Comparison of ENCODE assay signal across 13 cellular contexts in genomic region chr3:47850803-47851417, GRCh38. TPM values are rescaled to one million over a fixed set of nuclear protein-coding genes. Genes with fewer than 3 reads are reported as not detected.
DNase-seq lines count a peak whose midpoint lies in the region; ATAC-seq and TF ChIP-seq lines count a peak whose summit lies in the region.
"Had no signal": no experiment of that assay in that cellular context is flagged by ENCODE, and none has a peak within 500 bp of the region (broad histone marks: within the 10 kb centered on the region; RNA-seq: fewer than 3 reads in every experiment).

No MANE protein-coding gene starts in this region.

- H3K27ac Mint-ChIP-seq in stimulated activated memory B cell treated with anti-CD40 and anti-IgM and Interleukin-4, amounts not matched to agents 10 μg/mL and 1 μg/mL and 100 μg/mL, for 72 hours, result peak overlapping the region; percentile 15

- H3K36me3 ChIP-seq in cardiac muscle cell (peaks cover 68% of the 10 kb centered on the region), SK-N-MC (ENCODE audit: insufficient read depth, low read length) (peaks cover 32% of the 10 kb centered on the region; the same call in 1 of the 2 replicates), ectodermal cell (ENCODE audit: control insufficient read depth, insufficient read depth, low read length) (peaks cover 35% of the 10 kb centered on the region)

- no peaks in the 10 kb centered on the region for H3K4me1 Mint-ChIP-seq in stimulated activated memory B cell treated with anti-CD40 and anti-IgM and Interleukin-4, amounts not matched to agents 10 μg/mL and 1 μg/mL and 100 μg/mL, for 72 hours

- intact Hi-C loops in left cardiac atrium (cut with DNase I), result no loop called here

- peaks cover 68% of the 10 kb centered on the region for H3K36me3 Mint-ChIP-seq in stimulated activated memory B cell treated with anti-CD40 and anti-IgM and Interleukin-4, amounts not matched to agents 10 μg/mL and 1 μg/mL and 100 μg/mL, for 72 hours

- no peaks in the 10 kb centered on the region for H3K4me1 ChIP-seq in cardiac muscle cell (ENCODE audit: low read depth)
- H3K4me1 ChIP-seq in ectodermal cell (ENCODE audit: control insufficient read depth, insufficient read depth, low read length), result no peaks in the 10 kb centered on the region
- H3K4me1 ChIP-seq: ascending aorta, BE2C had no signal

- H3K4me3 Mint-ChIP-seq in stimulated activated memory B cell treated with anti-CD40 and anti-IgM and Interleukin-4, amounts not matched to agents 10 μg/mL and 1 μg/mL and 100 μg/mL, for 72 hours, result no peak overlapping the region

- H3K27ac ChIP-seq in cardiac muscle cell (peak overlapping the region; percentile 75), SK-N-MC (0 out of 2 replicates have a peak overlapping the region, but pooled peaks have one; percentile 25), ectodermal cell (ENCODE audit: insufficient read depth, low read depth, low read length, poor library complexity, severe bottlenecking) (peak overlapping the region; percentile 31)
- H3K27ac ChIP-seq: ascending aorta had no signal

- H3K27me3 Mint-ChIP-seq in stimulated activated memory B cell treated with anti-CD40 and anti-IgM and Interleukin-4, amounts not matched to agents 10 μg/mL and 1 μg/mL and 100 μg/mL, for 72 hours, result no peaks in the 10 kb centered on the region

- DNase-seq in cardiac muscle cell (ENCODE audit: low read depth in 1 of 2, low spot score in 1 of 2) (no peak), left cardiac atrium (no peak), SK-N-MC (ENCODE audit: low read depth, low spot score) (no peak), GM10266 (ENCODE audit: extremely low spot score) (no peak), NCI-H1436 treated with DMSO at 0.1 percent for 48 hours (lab: John Stamatoyannopoulos, UW) (no peak), NCI-H1048 (lab: John Stamatoyannopoulos, UW) (no peak)
- DNase-seq: BE2C; effector memory CD4-positive, alpha-beta T cell; GOT3; NCI-H2081 had no signal

- ATAC-seq in left cardiac atrium, result no peak
- ATAC-seq in stimulated activated memory B cell treated with anti-CD40 and anti-IgM and Interleukin-4, amounts not matched to agents 10 μg/mL and 1 μg/mL and 100 μg/mL, for 72 hours, result no peak

- H3K9me3 ChIP-seq in cardiac muscle cell (ENCODE audit: low read depth) (no peaks in the 10 kb centered on the region), SK-N-MC (ENCODE audit: low read depth, low read length) (no peaks in the 10 kb centered on the region), ectodermal cell (ENCODE audit: control insufficient read depth, low read length) (no peaks in the 10 kb centered on the region)
- H3K9me3 ChIP-seq: ascending aorta, BE2C had no signal

- H3K27me3 ChIP-seq in cardiac muscle cell (no peaks in the 10 kb centered on the region), ectodermal cell (ENCODE audit: control insufficient read depth, insufficient read depth, low read length, poor library complexity, severe bottlenecking) (no peaks in the 10 kb centered on the region)
- H3K27me3 ChIP-seq: ascending aorta, BE2C had no signal

- no peak overlapping the region for H3K9ac ChIP-seq in SK-N-MC (ENCODE audit: insufficient read length)

- no peaks in the 10 kb centered on the region for H3K9me3 Mint-ChIP-seq in stimulated activated memory B cell treated with anti-CD40 and anti-IgM and Interleukin-4, amounts not matched to agents 10 μg/mL and 1 μg/mL and 100 μg/mL, for 72 hours

- H3K4me3 ChIP-seq in cardiac muscle cell, result no peak overlapping the region
- no peak overlapping the region for H3K4me3 ChIP-seq in SK-N-MC
- no peak overlapping the region for H3K4me3 ChIP-seq in ectodermal cell (ENCODE audit: insufficient read depth, low read depth, low read length)
- H3K4me3 ChIP-seq: ascending aorta had no signal

- TF ChIP-seq CTCF in cardiac muscle cell (IDR thresholded peaks at IDR 0.05; ENCODE audit: low read depth, low read length) (no peak), GM10266 (IDR thresholded peaks at IDR 0.05; ENCODE audit: control insufficient read depth, insufficient read depth, low read depth, missing control alignments) (no peak)

- WGBS in ectodermal cell, 2 experiments, result 93 to 95% methylated on average over 8 of the region's 8 CpGs

RNA-seq across cellular contexts. Expression of gene DHX30, which starts 48.0 kb away (rescaled TPM):
- total RNA-seq in cardiac muscle cell, result 118 and 120 TPM in 2 replicates
- polyA plus RNA-seq in cardiac muscle cell, result 86.4 and 94.4 TPM in 2 replicates
- total RNA-seq in left cardiac atrium, result 10 to 100 TPM; 39.7 to 50.5 TPM
- 108 TPM for polyA plus RNA-seq in ectodermal cell (2013, experiment 1 of 4)
- 110 TPM for polyA plus RNA-seq in ectodermal cell (2013, experiment 2 of 4)
- 85.6 TPM for polyA plus RNA-seq in ectodermal cell (2013, experiment 3 of 4)
- 93.3 TPM for polyA plus RNA-seq in ectodermal cell (2013, experiment 4 of 4)

Comparison
In these comparisons a context has a peak if more than half of its experiments do, and no peak if none do; other contexts are left out.
1. H3K27ac ChIP-seq: peak in every context shown above with its lines; median percentile 75 in cardiac muscle cell; 31 in ectodermal cell; 25 in SK-N-MC.